Comparison of ENCODE assay signal across 8 cellular contexts in the genomic region with DNA sequence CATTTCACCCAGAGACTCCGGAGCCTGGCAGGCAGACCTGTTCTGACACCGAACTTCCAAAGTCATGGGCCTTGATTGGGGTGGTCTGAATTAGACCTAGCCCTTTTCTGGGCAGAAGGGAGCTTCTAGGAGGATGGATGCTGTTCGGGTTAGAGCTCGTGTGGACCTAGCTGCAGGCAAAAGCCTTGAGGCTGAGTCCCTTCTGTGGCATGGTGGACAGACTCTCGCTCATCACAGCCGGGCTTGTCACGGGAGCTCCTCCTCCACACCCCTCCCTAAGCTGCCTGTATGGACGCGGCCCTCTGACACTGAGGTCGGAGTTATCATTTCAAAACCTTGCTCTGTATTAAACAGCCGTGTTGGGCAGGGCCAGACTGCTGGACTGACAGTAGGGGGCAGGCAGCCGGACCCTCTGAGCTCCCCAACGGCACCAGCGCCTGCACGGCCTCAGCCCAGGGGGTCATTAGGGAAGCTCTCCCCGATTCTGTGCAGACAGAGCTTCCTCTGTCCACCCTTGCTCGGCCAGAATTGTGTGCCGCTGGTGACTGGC. TPM values are rescaled to one million over a fixed set of nuclear protein-coding genes. Genes with fewer than 3 reads are reported as not detected.
DNase-seq lines count a peak whose midpoint lies in the region; ATAC-seq, FAIRE-seq and TF ChIP-seq lines count a peak whose summit lies in the region.

No MANE protein-coding gene starts in this region.

- H3K27me3 ChIP-seq in CD4-positive, alpha-beta T cell (ENCODE audit: control insufficient read depth, insufficient read depth, low read length) = no peaks in the 10 kb centered on the region

- peak overlapping the region; percentile 86 for H3K4me3 Mint-ChIP-seq in CD4-positive, alpha-beta T cell
- H3K4me3 Mint-ChIP-seq in glutamatergic neuron (ENCODE audit: unreplicated experiment) = no peak overlapping the region

- peak overlapping the region; percentile 27 for H3K27ac Mint-ChIP-seq in CD4-positive, alpha-beta T cell
- no peak overlapping the region for H3K27ac Mint-ChIP-seq in glutamatergic neuron (ENCODE audit: unreplicated experiment)

- peaks cover 38% of the 10 kb centered on the region for H3K4me1 Mint-ChIP-seq in CD4-positive, alpha-beta T cell (ENCODE audit: low read depth)
- H3K4me1 Mint-ChIP-seq in glutamatergic neuron (ENCODE audit: low read depth, unreplicated experiment) = peaks cover 12% of the 10 kb centered on the region

- CTCF ChIA-PET in CD4-positive, alpha-beta T cell (lab: Charles Lee) = no interaction called here

- TF ChIP-seq CTCF in CD4-positive, alpha-beta T cell (IDR thresholded peaks at IDR 0.05) = no peak
- TF ChIP-seq CTCF in glutamatergic neuron (IDR thresholded peaks at IDR 0.05; ENCODE audit: partially characterized antibody, unreplicated experiment) = no peak

- FAIRE-seq in GM19239 (lab: Jason Lieb, UNC) = no peak

- intact Hi-C loops in CD4-positive, alpha-beta T cell (cut with DNase I, micrococcal nuclease) = no loop called here

- DNase-seq in CD4-positive, alpha-beta T cell = no peak
- peak; percentile 53 for DNase-seq in GM19239 (ENCODE audit: insufficient read length, low spot score)
- no peak for DNase-seq in glutamatergic neuron
- DNase-seq in DMS114 treated with DMSO at 0.1 percent for 48 hours (lab: John Stamatoyannopoulos, UW; ENCODE audit: unreplicated experiment) = no peak
- DNase-seq in stimulated activated naive CD4-positive, alpha-beta T cell (lab: John Stamatoyannopoulos, UW) = no peak

- peaks cover 23% of the 10 kb centered on the region for H3K27me3 Mint-ChIP-seq in CD4-positive, alpha-beta T cell
- peaks cover 16% of the 10 kb centered on the region for H3K27me3 Mint-ChIP-seq in glutamatergic neuron (ENCODE audit: unreplicated experiment)

- POLR2A ChIA-PET in CD4-positive, alpha-beta T cell (lab: Charles Lee) = no interaction called here

- H3K27ac ChIP-seq in CD4-positive, alpha-beta T cell (ENCODE audit: low read depth, low read length) = peak overlapping the region; percentile 21

- no peaks in the 10 kb centered on the region for H3K9me3 Mint-ChIP-seq in CD4-positive, alpha-beta T cell
- peaks cover 6% of the 10 kb centered on the region for H3K9me3 Mint-ChIP-seq in glutamatergic neuron (ENCODE audit: unreplicated experiment)

- ATAC-seq in CD4-positive, alpha-beta T cell (ENCODE audit: poor library complexity) = no peak
- peak; percentile 23 for ATAC-seq in HG03520 (IDR thresholded peaks at IDR 0.05; ENCODE audit: unreplicated experiment)
- ATAC-seq in esophagus mucosa = peak; percentile 1
- no peak for ATAC-seq in GM18861 (IDR thresholded peaks at IDR 0.05; ENCODE audit: unreplicated experiment)

- no peaks in the 10 kb centered on the region for H3K9me3 ChIP-seq in CD4-positive, alpha-beta T cell (ENCODE audit: control insufficient read depth, low read length)

- no peaks in the 10 kb centered on the region for H3K36me3 Mint-ChIP-seq in CD4-positive, alpha-beta T cell (ENCODE audit: low read depth)
- H3K36me3 Mint-ChIP-seq in glutamatergic neuron (ENCODE audit: unreplicated experiment) = peaks cover 5% of the 10 kb centered on the region

RNA-seq across cellular contexts. Expression of a gene that starts 2.2 kb away (rescaled TPM):
- total RNA-seq in CD4-positive, alpha-beta T cell = 1 to 10 TPM; 1.7 to 1.8 TPM
- 15.7 TPM for total RNA-seq in esophagus mucosa
- not detected for total RNA-seq in glutamatergic neuron (ENCODE audit: unreplicated experiment)

RNA-seq across cellular contexts. Expression of a gene that starts 29.4 kb away (rescaled TPM):
- under 1 TPM in 1 of 2 experiments, not detected in 1; 0.11 TPM for total RNA-seq in CD4-positive, alpha-beta T cell
- total RNA-seq in esophagus mucosa (1.8 TPM), glutamatergic neuron (ENCODE audit: unreplicated experiment) (2.2 TPM)

Comparison
In these comparisons a context has a peak if more than half of its experiments do, and no peak if none do; other contexts are left out.
1. ATAC-seq: peak in HG03520 (single experiment) and esophagus mucosa (single experiment); none in CD4-positive, alpha-beta T cell (single experiment) and GM18861 (single experiment).